Comparison of ENCODE assay signal across 12 cellular contexts in genomic region chr14:64209428-64210165, GRCh38.
A peak's percentile ranks its signal among the peaks of the same experiment; 100 is the strongest.
DNase-seq lines count a peak whose midpoint lies in the region; ATAC-seq and TF ChIP-seq lines count a peak whose summit lies in the region.
"Had no signal": no experiment of that assay in that cellular context is flagged by ENCODE, and none has a peak within 500 bp of the region (broad histone marks: within the 10 kb centered on the region; RNA-seq: fewer than 3 reads in every experiment).

No MANE protein-coding gene starts in this region.

- peak; percentile 22 for TF ChIP-seq POLR2A in GM19193 (IDR thresholded peaks at IDR 0.05; ENCODE audit: extremely low read depth, insufficient read depth, insufficient read length)
- no peak for TF ChIP-seq POLR2A in spleen (IDR thresholded peaks at IDR 0.05)

- H3K4me3 Mint-ChIP-seq in activated T-cell treated with anti-CD3 and anti-CD28 coated beads, Interleukin-2, amount 50 U/mL, for 72 hours, result no peak overlapping the region
- no peak overlapping the region for H3K4me3 Mint-ChIP-seq in immature natural killer cell
- H3K4me3 Mint-ChIP-seq: T-cell had no signal

- 49 to 55% (median 51%) methylated on average over 17 to 24 of the region's 24 CpGs for WGBS in spleen, 5 donors

- H3K9me3 ChIP-seq in spleen, result no peaks in the 10 kb centered on the region

- peaks cover 6 to 29% (median 20%) of the 10 kb centered on the region in 6 donors for H3K4me1 ChIP-seq in spleen

- peaks cover 0 to 69% (median 56%) of the 10 kb centered on the region in 6 donors for H3K36me3 ChIP-seq in spleen

- no peaks in the 10 kb centered on the region for H3K27me3 Mint-ChIP-seq in activated T-cell treated with anti-CD3 and anti-CD28 coated beads, Interleukin-2, amount 50 U/mL, for 72 hours (ENCODE audit: low read depth)
- H3K27me3 Mint-ChIP-seq in immature natural killer cell (ENCODE audit: low read depth in 3 of 3), result peaks cover 0 to 6% (median 0%) of the 10 kb centered on the region in 3 donors
- H3K27me3 Mint-ChIP-seq: T-cell had no signal

- ATAC-seq in HG03442 (IDR thresholded peaks at IDR 0.05; ENCODE audit: unreplicated experiment) (peak; percentile 67), HG03039 (IDR thresholded peaks at IDR 0.05; ENCODE audit: unreplicated experiment) (no peak)
- no peak for ATAC-seq in activated T-cell treated with anti-CD3 and anti-CD28 coated beads, Interleukin-2, amount 50 U/mL, for 72 hours (replicated peaks in 1 of 2)
- ATAC-seq: activated naive CD4-positive, alpha-beta T cell treated with anti-CD3 and anti-CD28 coated beads, Interleukin-2, amount 50 U/mL, for 72 hours; K562; T-cell had no signal

- H3K27me3 ChIP-seq in spleen (replicated peaks in 1 of 7), result no peaks in the 10 kb centered on the region

- H3K4me3 ChIP-seq in foreskin fibroblast (ENCODE audit: low read depth in 1 of 2, low read length in 2 of 2) (no peak overlapping the region), spleen (peak overlapping the region in 1 of 8 donors; percentile 11)
- H3K4me3 ChIP-seq: K562, smooth muscle cell had no signal

- H3K36me3 Mint-ChIP-seq in activated T-cell treated with anti-CD3 and anti-CD28 coated beads, Interleukin-2, amount 50 U/mL, for 72 hours (ENCODE audit: insufficient read depth in 2 of 2), result no peaks in the 10 kb centered on the region
- peaks cover 0 to 42% (median 19%) of the 10 kb centered on the region in 3 donors for H3K36me3 Mint-ChIP-seq in immature natural killer cell
- H3K36me3 Mint-ChIP-seq: activated naive CD4-positive, alpha-beta T cell treated with anti-CD3 and anti-CD28 coated beads, Interleukin-2, amount 50 U/mL, for 72 hours had no signal

- no peaks in the 10 kb centered on the region for H3K4me1 Mint-ChIP-seq in activated T-cell treated with anti-CD3 and anti-CD28 coated beads, Interleukin-2, amount 50 U/mL, for 72 hours (ENCODE audit: low read depth)
- H3K4me1 Mint-ChIP-seq in immature natural killer cell, result no peaks in the 10 kb centered on the region

- intact Hi-C loops in spleen (cut with DNase I; ENCODE audit: low total_unique reads), result no loop called here

- no peak overlapping the region for H3K27ac Mint-ChIP-seq in activated T-cell treated with anti-CD3 and anti-CD28 coated beads, Interleukin-2, amount 50 U/mL, for 72 hours
- peak overlapping the region in 3 of 6 donors; percentile 17 to 39 (median 32) for H3K27ac Mint-ChIP-seq in immature natural killer cell
- H3K27ac Mint-ChIP-seq: T-cell had no signal

- peak; percentile 32 to 71 for DNase-seq in foreskin fibroblast
- DNase-seq in spleen, result peak; percentile 87
- DNase-seq in activated T-cell treated with anti-CD3 and anti-CD28 coated beads, Interleukin-2, amount 50 U/mL, for 72 hours, result no peak
- DNase-seq in immature natural killer cell, result no peak
- DNase-seq in NCI-H1105 treated with DMSO at 0.1 percent for 48 hours (lab: John Stamatoyannopoulos, UW), result no peak

- TF ChIP-seq CTCF in foreskin fibroblast (IDR thresholded peaks at IDR 0.05; ENCODE audit: low read depth, low read length) (no peak), spleen (IDR thresholded peaks at IDR 0.05 in 8 of 11, conservative IDR thresholded peaks at IDR 0.05 in 3 of 11) (no peak)

- peak overlapping the region; percentile 27 to 69 (median 61) for H3K27ac ChIP-seq in spleen

- H3K9me3 Mint-ChIP-seq in activated T-cell treated with anti-CD3 and anti-CD28 coated beads, Interleukin-2, amount 50 U/mL, for 72 hours, result no peaks in the 10 kb centered on the region
- no peaks in the 10 kb centered on the region for H3K9me3 Mint-ChIP-seq in immature natural killer cell
- H3K9me3 Mint-ChIP-seq: activated naive CD4-positive, alpha-beta T cell treated with anti-CD3 and anti-CD28 coated beads, Interleukin-2, amount 50 U/mL, for 72 hours; T-cell had no signal

Comparison
In these comparisons a context has a peak if more than half of its experiments do, and no peak if none do; other contexts are left out.
1. DNase-seq: peak in foreskin fibroblast (2 of 2) and spleen (single experiment); none in activated T-cell treated with anti-CD3 and anti-CD28 coated beads, Interleukin-2, amount 50 U/mL, for 72 hours (0 of 2), immature natural killer cell (0 of 3) and NCI-H1105 treated with DMSO at 0.1 percent for 48 hours (single experiment).